In genomic region chr2:105338020-105338385, GRCh38 we compare ENCODE assay signal across 8 cellular contexts. TPM values are rescaled to one million over a fixed set of nuclear protein-coding genes. Genes with fewer than 3 reads are reported as not detected.
DNase-seq lines count a peak whose midpoint lies in the region; ATAC-seq and TF ChIP-seq lines count a peak whose summit lies in the region.

No MANE protein-coding gene starts in this region.

- H3K36me3 ChIP-seq in ACC112 (ENCODE audit: insufficient read depth, low read length) (peaks cover 19% of the 10 kb centered on the region; the same call in 1 of the 2 replicates), breast epithelium (no peaks in the 10 kb centered on the region)

- H3K27me3 ChIP-seq in ACC112 (ENCODE audit: insufficient read depth, low read length) (no peaks in the 10 kb centered on the region), breast epithelium (no peaks in the 10 kb centered on the region), mononuclear cell (ENCODE audit: insufficient read depth, low read length) (no peaks in the 10 kb centered on the region)

- H3K4me3 ChIP-seq in ACC112 (ENCODE audit: low read depth, low read length), result peak overlapping the region; percentile 97
- H3K4me3 ChIP-seq in breast epithelium, result peak overlapping the region; percentile 86 to 92 (median 91)
- H3K4me3 ChIP-seq in mononuclear cell (ENCODE audit: low read length), result peak overlapping the region; percentile 67

- H3K9me3 ChIP-seq in breast epithelium, result no peaks in the 10 kb centered on the region
- no peaks in the 10 kb centered on the region for H3K9me3 ChIP-seq in mononuclear cell (ENCODE audit: low read depth, low read length)

- DNase-seq in breast epithelium (ENCODE audit: low spot score in 2 of 2), result no peak
- DNase-seq in EL, result no peak
- DNase-seq in islet precursor cell, result no peak

- H3K79me2 ChIP-seq in ACC112 (ENCODE audit: control insufficient read depth, insufficient read depth, low read length, unreplicated experiment), result peaks cover 48% of the 10 kb centered on the region

- TF ChIP-seq CTCF in breast epithelium (IDR thresholded peaks at IDR 0.05), result no peak

- no peak for TF ChIP-seq POLR2A in breast epithelium (IDR thresholded peaks at IDR 0.05)

- H3K4me1 ChIP-seq in ACC112 (ENCODE audit: control insufficient read depth, insufficient read depth, low read length, unreplicated experiment) (peaks cover 13% of the 10 kb centered on the region), breast epithelium (peaks cover 0 to 25% of the 10 kb centered on the region in 2 donors), mononuclear cell (ENCODE audit: insufficient read depth, low read length) (peaks cover 17% of the 10 kb centered on the region)

- ATAC-seq in GM19043 (IDR thresholded peaks at IDR 0.05; ENCODE audit: low read depth, unreplicated experiment) (peak; percentile 8), HG03565 (IDR thresholded peaks at IDR 0.05; ENCODE audit: unreplicated experiment) (peak; percentile 19), HG03469 (IDR thresholded peaks at IDR 0.05; ENCODE audit: unreplicated experiment) (no peak)

- intact Hi-C loops in breast epithelium (cut with DNase I; ENCODE audit: low total_unique reads), result no loop called here

- H2AFZ ChIP-seq in ACC112 (ENCODE audit: low read length, unreplicated experiment), result peak overlapping the region; percentile 92

- H3K27ac ChIP-seq in ACC112 (ENCODE audit: low read depth, low read length) (peak overlapping the region; percentile 50; the same call in 1 of the 2 replicates), breast epithelium (peak overlapping the region; percentile 95 to 96)

RNA-seq across cellular contexts. Expression of gene C2orf49, which starts 0.7 kb away (rescaled TPM):
- total RNA-seq in breast epithelium (10 to 100 TPM; 20.0 to 31.6 (median 23.0) TPM), mononuclear cell (23.2 TPM)

RNA-seq across cellular contexts. Expression of gene TGFBRAP1, which starts 8.5 kb away (rescaled TPM):
- total RNA-seq in breast epithelium, result 10 to 100 TPM; 24.6 to 29.8 (median 28.5) TPM
- 21.5 TPM for total RNA-seq in mononuclear cell
